In the genomic region with DNA sequence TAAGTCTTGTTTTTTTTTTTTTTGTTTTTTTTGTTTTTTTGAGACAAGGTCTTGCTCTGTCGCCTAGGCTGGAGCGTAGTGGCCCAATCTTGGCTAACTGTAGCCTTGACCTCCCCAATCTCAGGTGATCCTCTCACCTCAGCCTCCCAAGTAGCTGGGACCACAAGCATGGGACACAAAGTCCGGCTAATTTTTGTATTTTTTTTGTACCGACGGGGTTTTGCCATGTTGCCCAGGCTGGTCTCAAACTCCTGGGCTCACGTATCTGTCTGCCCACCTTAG, we compare ENCODE assay signal across 2 cellular contexts.
TF ChIP-seq lines count a peak whose summit lies in the region.

No MANE protein-coding gene starts in this region.

TF ChIP-seq in GM12878, 131 proteins besides CTCF, POLR2A, EP300 and RAD21:
- TF ChIP-seq NFIC (IDR thresholded peaks at IDR 0.05; ENCODE audit: low read depth, low read length) (no peak), MTA2 (IDR thresholded peaks at IDR 0.05; ENCODE audit: low read depth) (no peak), IRF4 (IDR thresholded peaks at IDR 0.05; ENCODE audit: low read depth, low read length) (no peak), NRF1 (conservative IDR thresholded peaks at IDR 0.05; ENCODE audit: low read depth, low read length) (no peak)
- TF ChIP-seq, protein P1, sequence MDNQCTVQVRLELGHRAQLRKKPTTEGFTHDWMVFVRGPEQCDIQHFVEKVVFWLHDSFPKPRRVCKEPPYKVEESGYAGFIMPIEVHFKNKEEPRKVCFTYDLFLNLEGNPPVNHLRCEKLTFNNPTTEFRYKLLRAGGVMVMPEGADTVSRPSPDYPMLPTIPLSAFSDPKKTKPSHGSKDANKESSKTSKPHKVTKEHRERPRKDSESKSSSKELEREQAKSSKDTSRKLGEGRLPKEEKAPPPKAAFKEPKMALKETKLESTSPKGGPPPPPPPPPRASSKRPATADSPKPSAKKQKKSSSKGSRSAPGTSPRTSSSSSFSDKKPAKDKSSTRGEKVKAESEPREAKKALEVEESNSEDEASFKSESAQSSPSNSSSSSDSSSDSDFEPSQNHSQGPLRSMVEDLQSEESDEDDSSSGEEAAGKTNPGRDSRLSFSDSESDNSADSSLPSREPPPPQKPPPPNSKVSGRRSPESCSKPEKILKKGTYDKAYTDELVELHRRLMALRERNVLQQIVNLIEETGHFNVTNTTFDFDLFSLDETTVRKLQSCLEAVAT (IDR thresholded peaks at IDR 0.05) = peak; percentile 92
- TF ChIP-seq, protein P2, sequence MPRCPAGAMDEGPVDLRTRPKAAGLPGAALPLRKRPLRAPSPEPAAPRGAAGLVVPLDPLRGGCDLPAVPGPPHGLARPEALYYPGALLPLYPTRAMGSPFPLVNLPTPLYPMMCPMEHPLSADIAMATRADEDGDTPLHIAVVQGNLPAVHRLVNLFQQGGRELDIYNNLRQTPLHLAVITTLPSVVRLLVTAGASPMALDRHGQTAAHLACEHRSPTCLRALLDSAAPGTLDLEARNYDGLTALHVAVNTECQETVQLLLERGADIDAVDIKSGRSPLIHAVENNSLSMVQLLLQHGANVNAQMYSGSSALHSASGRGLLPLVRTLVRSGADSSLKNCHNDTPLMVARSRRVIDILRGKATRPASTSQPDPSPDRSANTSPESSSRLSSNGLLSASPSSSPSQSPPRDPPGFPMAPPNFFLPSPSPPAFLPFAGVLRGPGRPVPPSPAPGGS (IDR thresholded peaks at IDR 0.05; ENCODE audit: borderline replicate concordance, insufficient read depth, low read depth, low read length, poor library complexity, severe bottlenecking) = no peak
- TF ChIP-seq, protein P3, sequence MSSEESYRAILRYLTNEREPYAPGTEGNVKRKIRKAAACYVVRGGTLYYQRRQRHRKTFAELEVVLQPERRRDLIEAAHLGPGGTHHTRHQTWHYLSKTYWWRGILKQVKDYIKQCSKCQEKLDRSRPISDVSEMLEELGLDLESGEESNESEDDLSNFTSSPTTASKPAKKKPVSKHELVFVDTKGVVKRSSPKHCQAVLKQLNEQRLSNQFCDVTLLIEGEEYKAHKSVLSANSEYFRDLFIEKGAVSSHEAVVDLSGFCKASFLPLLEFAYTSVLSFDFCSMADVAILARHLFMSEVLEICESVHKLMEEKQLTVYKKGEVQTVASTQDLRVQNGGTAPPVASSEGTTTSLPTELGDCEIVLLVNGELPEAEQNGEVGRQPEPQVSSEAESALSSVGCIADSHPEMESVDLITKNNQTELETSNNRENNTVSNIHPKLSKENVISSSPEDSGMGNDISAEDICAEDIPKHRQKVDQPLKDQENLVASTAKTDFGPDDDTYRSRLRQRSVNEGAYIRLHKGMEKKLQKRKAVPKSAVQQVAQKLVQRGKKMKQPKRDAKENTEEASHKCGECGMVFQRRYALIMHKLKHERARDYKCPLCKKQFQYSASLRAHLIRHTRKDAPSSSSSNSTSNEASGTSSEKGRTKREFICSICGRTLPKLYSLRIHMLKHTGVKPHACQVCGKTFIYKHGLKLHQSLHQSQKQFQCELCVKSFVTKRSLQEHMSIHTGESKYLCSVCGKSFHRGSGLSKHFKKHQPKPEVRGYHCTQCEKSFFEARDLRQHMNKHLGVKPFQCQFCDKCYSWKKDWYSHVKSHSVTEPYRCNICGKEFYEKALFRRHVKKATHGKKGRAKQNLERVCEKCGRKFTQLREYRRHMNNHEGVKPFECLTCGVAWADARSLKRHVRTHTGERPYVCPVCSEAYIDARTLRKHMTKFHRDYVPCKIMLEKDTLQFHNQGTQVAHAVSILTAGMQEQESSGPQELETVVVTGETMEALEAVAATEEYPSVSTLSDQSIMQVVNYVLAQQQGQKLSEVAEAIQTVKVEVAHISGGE (CRISPR knock-in tag; IDR thresholded peaks at IDR 0.05) = no peak

TF ChIP-seq in GM12891, 5 proteins besides CTCF, POLR2A, EP300 and RAD21:
- TF ChIP-seq SPI1 (IDR thresholded peaks at IDR 0.05; ENCODE audit: low read depth, low read length) (no peak), POU2F2 (IDR thresholded peaks at IDR 0.05; ENCODE audit: low read depth, low read length) (no peak), PAX5 (IDR thresholded peaks at IDR 0.05; ENCODE audit: insufficient read depth, low read length, severe bottlenecking) (no peak), POLR2AphosphoS5 (IDR thresholded peaks at IDR 0.05; ENCODE audit: low read depth, low read length) (no peak), TAF1 (IDR thresholded peaks at IDR 0.05; ENCODE audit: low read depth, low read length) (no peak)
